In the genomic region with DNA sequence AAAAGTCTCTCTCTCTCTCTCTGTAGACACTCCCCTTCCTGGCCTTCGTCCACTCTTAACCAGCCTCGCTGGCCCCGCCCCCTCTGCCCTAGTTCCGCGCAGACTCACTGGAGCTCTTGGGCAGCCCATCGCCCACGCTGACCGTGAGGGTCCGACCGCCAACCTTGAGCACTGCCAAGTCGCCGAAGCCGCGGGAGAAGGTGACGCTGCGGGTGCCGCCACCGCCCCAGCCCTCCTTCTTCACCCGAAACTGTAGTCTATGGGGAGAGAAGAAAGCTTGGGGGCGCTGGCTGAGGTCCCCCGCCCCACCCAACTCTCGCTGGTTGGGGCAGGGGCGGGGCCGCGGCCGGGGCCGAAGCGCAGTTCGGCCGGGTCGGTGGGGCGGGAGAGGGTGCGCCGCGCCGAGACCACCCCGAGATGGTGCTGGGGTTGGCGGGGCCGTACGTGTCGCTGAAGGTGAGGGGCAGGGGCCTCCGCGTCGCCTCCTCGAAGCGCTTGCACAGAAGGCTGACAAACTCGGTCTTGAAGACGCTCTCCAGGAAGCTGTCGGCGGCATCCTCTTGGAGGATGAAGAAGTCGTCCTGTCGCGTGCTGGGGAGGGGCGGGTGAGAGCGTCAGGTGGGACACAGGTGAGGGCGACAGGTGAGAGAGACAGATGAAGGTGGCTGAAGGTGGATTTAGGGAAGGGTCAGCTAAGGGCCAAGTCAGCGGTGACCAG, we compare ENCODE assay signal across 1 cellular context.
TF ChIP-seq lines count a peak whose summit lies in the region.

No MANE protein-coding gene starts in this region.

TF ChIP-seq in A549, 52 proteins besides CTCF, POLR2A, EP300 and RAD21 (continued from another document):
- TF ChIP-seq, protein P1, sequence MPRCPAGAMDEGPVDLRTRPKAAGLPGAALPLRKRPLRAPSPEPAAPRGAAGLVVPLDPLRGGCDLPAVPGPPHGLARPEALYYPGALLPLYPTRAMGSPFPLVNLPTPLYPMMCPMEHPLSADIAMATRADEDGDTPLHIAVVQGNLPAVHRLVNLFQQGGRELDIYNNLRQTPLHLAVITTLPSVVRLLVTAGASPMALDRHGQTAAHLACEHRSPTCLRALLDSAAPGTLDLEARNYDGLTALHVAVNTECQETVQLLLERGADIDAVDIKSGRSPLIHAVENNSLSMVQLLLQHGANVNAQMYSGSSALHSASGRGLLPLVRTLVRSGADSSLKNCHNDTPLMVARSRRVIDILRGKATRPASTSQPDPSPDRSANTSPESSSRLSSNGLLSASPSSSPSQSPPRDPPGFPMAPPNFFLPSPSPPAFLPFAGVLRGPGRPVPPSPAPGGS (IDR thresholded peaks at IDR 0.05): peak; percentile 19; the same call in 1 of the 3 replicates
- TF ChIP-seq MYC (IDR thresholded peaks at IDR 0.05; ENCODE audit: borderline replicate concordance, low read length) (no peak), JUN (IDR thresholded peaks at IDR 0.05) (0 out of 5 replicates have a peak, but pooled peaks of 1 of the 2 experiments have one; percentile 26), MAFK (IDR thresholded peaks at IDR 0.05; ENCODE audit: partially characterized antibody) (no peak), FOSB (CRISPR knock-in tag; IDR thresholded peaks at IDR 0.05) (no peak)
- TF ChIP-seq, protein P2, sequence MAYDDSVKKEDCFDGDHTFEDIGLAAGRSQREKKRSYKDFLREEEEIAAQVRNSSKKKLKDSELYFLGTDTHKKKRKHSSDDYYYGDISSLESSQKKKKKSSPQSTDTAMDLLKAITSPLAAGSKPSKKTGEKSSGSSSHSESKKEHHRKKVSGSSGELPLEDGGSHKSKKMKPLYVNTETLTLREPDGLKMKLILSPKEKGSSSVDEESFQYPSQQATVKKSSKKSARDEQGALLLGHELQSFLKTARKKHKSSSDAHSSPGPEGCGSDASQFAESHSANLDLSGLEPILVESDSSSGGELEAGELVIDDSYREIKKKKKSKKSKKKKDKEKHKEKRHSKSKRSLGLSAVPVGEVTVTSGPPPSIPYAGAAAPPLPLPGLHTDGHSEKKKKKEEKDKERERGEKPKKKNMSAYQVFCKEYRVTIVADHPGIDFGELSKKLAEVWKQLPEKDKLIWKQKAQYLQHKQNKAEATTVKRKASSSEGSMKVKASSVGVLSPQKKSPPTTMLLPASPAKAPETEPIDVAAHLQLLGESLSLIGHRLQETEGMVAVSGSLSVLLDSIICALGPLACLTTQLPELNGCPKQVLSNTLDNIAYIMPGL (CRISPR knock-in tag; IDR thresholded peaks at IDR 0.05; ENCODE audit: borderline replicate concordance): no peak
